25 cellular contexts compared by ENCODE assay signal in genomic region chr17:46780003-46780373, GRCh38.
"Had no signal": no experiment of that assay in that cellular context is flagged by ENCODE, and none has a peak within 500 bp of the region (broad histone marks: within the 10 kb centered on the region; RNA-seq: fewer than 3 reads in every experiment).

No MANE protein-coding gene starts in this region.

- H3K36me3 Mint-ChIP-seq: immature natural killer cell; memory B cell; naive B cell; natural killer cell treated with Interleukin-12 subunit alpha and Interleukin-12 subunit beta and Interleukin-15 and Interleukin-18, amount 100 ng/mL, for 72 hours; stimulated activated memory B cell treated with anti-CD40 and anti-IgM and Interleukin-4, amounts not matched to agents 10 μg/mL and 1 μg/mL and 100 μg/mL, for 72 hours; type B pancreatic cell had no signal

- H3K4me1 ChIP-seq: left ventricle myocardium inferior, right atrium auricular region, tibial nerve, uterus had no signal

- H3K27me3 ChIP-seq: ovary, right atrium auricular region, right lobe of liver, uterus had no signal

- FAIRE-seq: islet of Langerhans had no signal

- H3K27ac Mint-ChIP-seq: immature natural killer cell; memory B cell; progenitor cell of endocrine pancreas; stimulated activated memory B cell treated with anti-CD40 and anti-IgM and Interleukin-4, amounts not matched to agents 10 μg/mL and 1 μg/mL and 100 μg/mL, for 72 hours; stimulated activated naive CD8-positive, alpha-beta T cell treated with anti-CD3 and anti-CD28 coated beads, Interleukin-15, amount 100 ng/mL, for 72 hours; type B pancreatic cell had no signal

- H3K4me1 Mint-ChIP-seq: immature natural killer cell; stimulated activated naive CD8-positive, alpha-beta T cell treated with anti-CD3 and anti-CD28 coated beads, Interleukin-15, amount 100 ng/mL, for 72 hours had no signal

- DNase-seq: hypothalamus; immature natural killer cell; left ventricle myocardium inferior; naive B cell; occipital lobe; ovary; right lobe of liver; stimulated activated CD4-positive, alpha-beta T cell treated with anti-CD3 and anti-CD28 coated beads, Interleukin-1b, Interleukin-23, amount 100 ng/mL, for 48 hours; stimulated activated CD4-positive, alpha-beta T cell treated with anti-CD3 and anti-CD28 coated beads, Interleukin-2, amount 100 ng/mL, for 48 hours; stimulated activated CD4-positive, alpha-beta T cell treated with anti-CD3 and anti-CD28 coated beads, Interleukin-4, amount 100 ng/mL, for 4 hours; stimulated activated CD8-positive, alpha-beta memory T cell treated with anti-CD3 and anti-CD28 coated beads, Interleukin-4, amount 100 ng/mL, for 48 hours; stimulated activated naive CD4-positive, alpha-beta T cell treated with Interleukin-2 at 50 U/mL for 16 hours; stimulated activated naive CD8-positive, alpha-beta T cell treated with anti-CD3 and anti-CD28 coated beads, Interleukin-15, amount 100 ng/mL, for 72 hours; substantia nigra; uterus had no signal

- H3K4me3 Mint-ChIP-seq: immature natural killer cell; memory B cell; naive B cell; natural killer cell treated with Interleukin-12 subunit alpha and Interleukin-12 subunit beta and Interleukin-15 and Interleukin-18, amount 100 ng/mL, for 72 hours; stimulated activated memory B cell treated with anti-CD40 and anti-IgM and Interleukin-4, amounts not matched to agents 10 μg/mL and 1 μg/mL and 100 μg/mL, for 72 hours; stimulated activated naive CD8-positive, alpha-beta T cell treated with anti-CD3 and anti-CD28 coated beads, Interleukin-15, amount 100 ng/mL, for 72 hours; type B pancreatic cell had no signal

- H3K4me3 ChIP-seq: left ventricle myocardium inferior, ovary, right atrium auricular region, right lobe of liver, smooth muscle cell, tibial nerve, uterus had no signal

- H3K36me3 ChIP-seq: left ventricle myocardium inferior, neutrophil, ovary, right atrium auricular region, right lobe of liver, tibial nerve, uterus had no signal

- H3K4me2 ChIP-seq: smooth muscle cell had no signal

- H3K9me3 ChIP-seq: left ventricle myocardium inferior, neutrophil, ovary, right atrium auricular region, right lobe of liver, tibial nerve, uterus had no signal

- H3K27ac ChIP-seq: left ventricle myocardium inferior, neutrophil, ovary, right atrium auricular region, right lobe of liver, tibial nerve, uterus had no signal

- ATAC-seq: natural killer cell treated with Interleukin-12 subunit alpha and Interleukin-12 subunit beta and Interleukin-15 and Interleukin-18, amount 100 ng/mL, for 72 hours; right lobe of liver; stimulated activated memory B cell treated with anti-CD40 and anti-IgM and Interleukin-4, amounts not matched to agents 10 μg/mL and 1 μg/mL and 100 μg/mL, for 72 hours; stimulated activated naive CD8-positive, alpha-beta T cell treated with anti-CD3 and anti-CD28 coated beads, Interleukin-15, amount 100 ng/mL, for 72 hours had no signal

- H3K9me3 Mint-ChIP-seq: immature natural killer cell; memory B cell; naive B cell; natural killer cell treated with Interleukin-12 subunit alpha and Interleukin-12 subunit beta and Interleukin-15 and Interleukin-18, amount 100 ng/mL, for 72 hours; stimulated activated memory B cell treated with anti-CD40 and anti-IgM and Interleukin-4, amounts not matched to agents 10 μg/mL and 1 μg/mL and 100 μg/mL, for 72 hours; stimulated activated naive CD8-positive, alpha-beta T cell treated with anti-CD3 and anti-CD28 coated beads, Interleukin-15, amount 100 ng/mL, for 72 hours; type B pancreatic cell had no signal
